21 cellular contexts compared by ENCODE assay signal in the genomic region with DNA sequence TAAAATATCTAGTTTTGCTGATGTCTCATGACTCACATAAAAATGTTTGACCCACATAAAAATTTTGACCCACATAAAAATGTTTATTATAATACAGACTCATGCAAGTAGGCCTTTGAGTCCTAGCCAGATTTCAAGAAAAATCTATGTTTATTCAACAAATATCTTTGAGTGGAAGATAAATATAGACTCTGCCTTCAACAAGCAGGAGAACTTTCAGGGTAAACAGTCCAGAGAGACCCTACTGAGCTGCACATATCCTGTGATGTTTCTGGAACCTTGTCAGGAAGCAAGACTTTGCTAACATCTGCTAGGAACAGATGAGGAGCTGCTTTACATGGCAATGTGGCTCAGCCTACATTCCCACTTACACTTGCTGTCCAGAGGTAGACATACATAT.
"Had no signal": no experiment of that assay in that cellular context is flagged by ENCODE, and none has a peak within 500 bp of the region (broad histone marks: within the 10 kb centered on the region; RNA-seq: fewer than 3 reads in every experiment).

No MANE protein-coding gene starts in this region.

- H3K27me3 ChIP-seq: ascending aorta, neutrophil, right atrium auricular region, spleen had no signal

- H3K4me1 ChIP-seq: ascending aorta, right atrium auricular region, spleen had no signal

- H3K27me3 Mint-ChIP-seq: activated B cell treated with CpG ODN at 0.5 μM for 24 hours; activated CD4-positive, alpha-beta T cell treated with anti-CD3 and anti-CD28 coated beads, Interleukin-2, amount 10 ng/mL, durations not matched to agents 24 days and 14 days; dendritic cell treated with granulocyte-macrophage colony-stimulating factor and Interleukin-4, amounts not matched to agents 40 ng/mL and 50 ng/mL, for 4 days; naive thymus-derived CD4-positive, alpha-beta T cell; stimulated activated memory B cell treated with anti-CD40 and anti-IgM and Interleukin-4, amounts not matched to agents 10 μg/mL and 1 μg/mL and 100 μg/mL, for 72 hours; type B pancreatic cell had no signal

- H3K9me3 Mint-ChIP-seq: activated CD4-positive, alpha-beta T cell treated with anti-CD3 and anti-CD28 coated beads, Interleukin-2, amount 10 ng/mL, durations not matched to agents 24 days and 14 days; dendritic cell treated with granulocyte-macrophage colony-stimulating factor and Interleukin-4, amounts not matched to agents 40 ng/mL and 50 ng/mL, for 4 days; endodermal cell; type B pancreatic cell had no signal

- H3K27ac Mint-ChIP-seq: activated B cell treated with CpG ODN at 0.5 μM for 24 hours; activated CD4-positive, alpha-beta T cell treated with anti-CD3 and anti-CD28 coated beads, Interleukin-2, amount 10 ng/mL, durations not matched to agents 24 days and 14 days; activated T-helper 1 cell treated with anti-CD3 and anti-CD28 coated beads, Interleukin-12 subunit alpha, Interleukin-12 subunit beta, Interleukin-2, Interleukin-4 antibody, amounts not matched to agents 30 ng/mL and 10 ng/mL and 1 ng/mL, durations not matched to agents 14 hours and 24 hours and 36 hours; dendritic cell treated with granulocyte-macrophage colony-stimulating factor and Interleukin-4, amounts not matched to agents 40 ng/mL and 50 ng/mL, for 4 days; endodermal cell; naive thymus-derived CD4-positive, alpha-beta T cell; stimulated activated memory B cell treated with anti-CD40 and anti-IgM and Interleukin-4, amounts not matched to agents 10 μg/mL and 1 μg/mL and 100 μg/mL, for 72 hours; type B pancreatic cell had no signal

- H3K4me1 Mint-ChIP-seq: activated B cell treated with CpG ODN at 0.5 μM for 24 hours; activated CD4-positive, alpha-beta T cell treated with anti-CD3 and anti-CD28 coated beads, Interleukin-2, amount 10 ng/mL, durations not matched to agents 24 days and 14 days; naive thymus-derived CD4-positive, alpha-beta T cell; stimulated activated memory B cell treated with anti-CD40 and anti-IgM and Interleukin-4, amounts not matched to agents 10 μg/mL and 1 μg/mL and 100 μg/mL, for 72 hours had no signal

- H3K9me3 ChIP-seq: ascending aorta, neutrophil, right atrium auricular region had no signal

- H3K36me3 Mint-ChIP-seq: naive thymus-derived CD4-positive, alpha-beta T cell; stimulated activated memory B cell treated with anti-CD40 and anti-IgM and Interleukin-4, amounts not matched to agents 10 μg/mL and 1 μg/mL and 100 μg/mL, for 72 hours; type B pancreatic cell had no signal

- ATAC-seq: esophagus mucosa; naive thymus-derived CD4-positive, alpha-beta T cell; stimulated activated memory B cell treated with anti-CD40 and anti-IgM and Interleukin-4, amounts not matched to agents 10 μg/mL and 1 μg/mL and 100 μg/mL, for 72 hours had no signal

- DNase-seq: activated B cell treated with CpG ODN at 0.5 μM for 24 hours; activated CD4-positive, alpha-beta T cell treated with anti-CD3 and anti-CD28 coated beads, Interleukin-2, amount 10 ng/mL, durations not matched to agents 24 days and 14 days; activated naive CD4-positive, alpha-beta T cell; central memory CD4-positive, alpha-beta T cell; endodermal cell; foreskin melanocyte; kidney glomerular epithelial cell; naive thymus-derived CD4-positive, alpha-beta T cell; spleen; stimulated activated CD4-positive, alpha-beta T cell treated with anti-CD3 and anti-CD28 coated beads, Interleukin-1b, Interleukin-23, amount 100 ng/mL, for 48 hours; T-helper 2 cell had no signal

- H3K4me3 ChIP-seq: ascending aorta, lung, right atrium auricular region, spleen had no signal

- H3K4me3 Mint-ChIP-seq: activated B cell treated with CpG ODN at 0.5 μM for 24 hours; activated CD4-positive, alpha-beta T cell treated with anti-CD3 and anti-CD28 coated beads, Interleukin-2, amount 10 ng/mL, durations not matched to agents 24 days and 14 days; activated T-helper 1 cell treated with anti-CD3 and anti-CD28 coated beads, Interleukin-12 subunit alpha, Interleukin-12 subunit beta, Interleukin-2, Interleukin-4 antibody, amounts not matched to agents 30 ng/mL and 10 ng/mL and 1 ng/mL, durations not matched to agents 14 hours and 24 hours and 36 hours; dendritic cell treated with granulocyte-macrophage colony-stimulating factor and Interleukin-4, amounts not matched to agents 40 ng/mL and 50 ng/mL, for 4 days; endodermal cell; naive thymus-derived CD4-positive, alpha-beta T cell; stimulated activated memory B cell treated with anti-CD40 and anti-IgM and Interleukin-4, amounts not matched to agents 10 μg/mL and 1 μg/mL and 100 μg/mL, for 72 hours; type B pancreatic cell had no signal

- H3K27ac ChIP-seq: ascending aorta, neutrophil, right atrium auricular region, spleen had no signal

- FAIRE-seq: TTC549 had no signal

- H3K36me3 ChIP-seq: ascending aorta, neutrophil, right atrium auricular region, spleen had no signal
